In the genomic region with DNA sequence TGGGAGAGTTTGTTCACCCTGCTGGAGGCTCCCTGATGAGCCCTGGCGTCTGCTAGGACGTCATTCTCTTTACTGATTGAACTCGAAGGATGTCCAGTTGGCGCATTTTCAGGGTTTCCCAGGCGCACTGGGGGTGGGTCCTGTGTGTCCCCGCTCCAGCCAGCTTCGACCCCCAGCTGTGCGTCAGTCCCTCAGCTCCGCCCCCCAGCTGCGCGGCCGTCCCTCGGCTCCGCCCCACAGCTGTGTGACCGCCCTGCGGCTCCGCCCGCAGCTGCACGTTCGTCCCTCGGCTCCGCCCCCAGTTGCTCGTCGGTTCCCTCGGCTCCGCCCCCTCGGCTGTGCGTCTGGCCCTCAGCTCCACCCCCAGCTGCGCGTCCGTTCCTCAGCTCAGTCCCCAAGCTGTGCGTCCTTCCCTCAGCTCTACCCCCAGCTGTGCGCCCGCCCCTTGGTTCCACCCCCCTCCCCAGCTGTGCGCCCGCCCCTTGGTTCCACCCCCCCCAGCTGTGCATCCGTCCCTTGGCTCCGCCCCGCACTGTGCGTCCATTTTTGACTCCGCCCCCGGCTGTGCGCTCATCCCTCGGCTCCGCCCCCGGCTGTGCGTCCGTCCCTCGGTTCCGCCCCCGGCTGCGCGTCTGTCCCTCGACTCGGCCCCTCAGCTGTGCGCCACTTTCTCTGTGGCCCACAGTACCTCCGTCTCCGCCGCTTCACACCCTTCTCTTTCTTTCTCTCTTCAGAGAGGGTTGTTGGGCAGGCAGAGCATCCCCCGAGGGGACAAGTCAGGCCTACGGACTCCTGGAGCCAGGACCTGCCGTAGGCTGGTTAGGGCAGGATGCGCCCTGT, we compare ENCODE assay signal across 8 cellular contexts.
DNase-seq lines count a peak whose midpoint lies in the region; ATAC-seq, FAIRE-seq and TF ChIP-seq lines count a peak whose summit lies in the region.

No MANE protein-coding gene starts in this region.

- H3K36me3 ChIP-seq in NT2/D1 (ENCODE audit: insufficient read depth, insufficient read length, low read length) (peaks cover 4% of the 10 kb centered on the region), endothelial cell of umbilical vein (ENCODE audit: control insufficient read depth in 2 of 2, extremely low read depth in 1 of 2, insufficient read depth in 2 of 2, low read length in 2 of 2) (no peaks in the 10 kb centered on the region)

- peak overlapping the region; percentile 92 for H2AFZ ChIP-seq in endothelial cell of umbilical vein (ENCODE audit: low read depth, low read length)

- peak overlapping the region; percentile 63 for H3K4me2 ChIP-seq in endothelial cell of umbilical vein (ENCODE audit: insufficient read depth, low read length)

- dilution Hi-C loops in endothelial cell of umbilical vein (cut with MboI; ENCODE audit: extremely low pct_ligation_motif_present, low sequenced_read_pairs), result no loop called here

- H3K27me3 ChIP-seq in NT2/D1 (ENCODE audit: insufficient read depth, insufficient read length) (no peaks in the 10 kb centered on the region), endothelial cell of umbilical vein (ENCODE audit: control insufficient read depth in 2 of 2, insufficient read depth in 2 of 2, low read length in 2 of 2) (no peaks in the 10 kb centered on the region)

- intact Hi-C loops in endothelial cell of umbilical vein (cut with micrococcal nuclease), result loop anchor here (1.0 to 10.0 kb wide), 5 partner anchors 15 to 258 kb away; a partner anchor contains a TSS

- H3K4me3 ChIP-seq in NT2/D1 (ENCODE audit: insufficient read length, low read depth) (peak overlapping the region; percentile 34), endothelial cell of umbilical vein (replicated peaks in 1 of 3; ENCODE audit: insufficient read depth in 1 of 3, low read depth in 1 of 3, low read length in 3 of 3) (peak overlapping the region in 2 of 3 experiments; percentile 30 to 39)

- FAIRE-seq in GM19239 (lab: Jason Lieb, UNC) (peak; percentile 89), endothelial cell of umbilical vein (lab: Jason Lieb, UNC) (peak; percentile 91)

- H4K20me1 ChIP-seq in endothelial cell of umbilical vein (replicated peaks; ENCODE audit: control insufficient read depth, extremely low read depth, insufficient read depth, low read length), result no peaks in the 10 kb centered on the region

- H3K4me1 ChIP-seq in NT2/D1 (ENCODE audit: insufficient read depth, insufficient read length) (peaks cover 20% of the 10 kb centered on the region), endothelial cell of umbilical vein (ENCODE audit: control insufficient read depth, extremely low read depth, insufficient read depth, low read length) (peaks cover 4% of the 10 kb centered on the region)

- DNase-seq in AG08396 (ENCODE audit: low spot score) (peak; percentile 99), GM19239 (ENCODE audit: insufficient read length, low spot score) (peak; percentile 91), NT2/D1 (ENCODE audit: low read depth, low spot score) (peak; percentile 88), endothelial cell of umbilical vein (ENCODE audit: low read depth, low spot score) (peak; percentile 96), midbrain (lab: John Stamatoyannopoulos, UW) (peak; percentile 98)
- DNase-seq in activated CD8-positive, alpha-beta memory T cell treated with anti-CD3 and anti-CD28 coated beads, Interleukin-2, amount 50 U/mL, for 4 hours, result peak; percentile 96
- DNase-seq in stimulated activated CD8-positive, alpha-beta memory T cell treated with anti-CD3 and anti-CD28 coated beads, Interleukin-15, amount 100 ng/mL, for 4 hours (ENCODE audit: low read depth in 2 of 2), result peak; percentile 89 to 90

- no peaks in the 10 kb centered on the region for H3K9me3 ChIP-seq in NT2/D1 (ENCODE audit: insufficient read depth, low read length)
- no peaks in the 10 kb centered on the region for H3K9me3 ChIP-seq in endothelial cell of umbilical vein (replicated peaks; ENCODE audit: control insufficient read depth, insufficient read depth, low read length)

- CTCF ChIA-PET in endothelial cell of umbilical vein (lab: Charles Lee), result interaction anchor here (0.5 to 2.3 kb wide), 7 partner anchors 10 to 248 kb away, joined by 3 to 73 read pairs (median 7); a partner anchor contains a TSS

- H3K9ac ChIP-seq in NT2/D1 (ENCODE audit: insufficient read length, low read depth) (peak overlapping the region; percentile 79), endothelial cell of umbilical vein (replicated peaks; ENCODE audit: extremely low read depth, insufficient read depth, low read length) (peak overlapping the region; percentile 59)

- no peak for TF ChIP-seq POLR2A in endothelial cell of umbilical vein (IDR thresholded peaks at IDR 0.05; ENCODE audit: low read depth, low read length)

- H3K27ac ChIP-seq in endothelial cell of umbilical vein (ENCODE audit: insufficient read depth, low read depth, low read length), result peak overlapping the region; percentile 31

- H3K9me1 ChIP-seq in endothelial cell of umbilical vein (replicated peaks; ENCODE audit: control insufficient read depth, extremely low read depth, insufficient read depth, low read length), result no peaks in the 10 kb centered on the region

- peak; percentile 90 for ATAC-seq in HG03439 (IDR thresholded peaks at IDR 0.05; ENCODE audit: unreplicated experiment)

- TF ChIP-seq CTCF in endothelial cell of umbilical vein (IDR thresholded peaks at IDR 0.05; ENCODE audit: extremely low read depth in 1 of 2, insufficient read depth in 1 of 2, low read depth in 1 of 2, low read length in 2 of 2), result no peak

- no TSS peak for BruUV-seq in endothelial cell of umbilical vein (replicated peaks; lab: Mats Ljungman, UMichigan)

- no peaks in the 10 kb centered on the region for H3K79me2 ChIP-seq in endothelial cell of umbilical vein (ENCODE audit: control insufficient read depth, insufficient read depth, low read length)

- POLR2A ChIA-PET in endothelial cell of umbilical vein (lab: Charles Lee), result interaction anchor here (0.6 to 0.8 kb wide), 3 partner anchors 17 to 423 kb away, joined by 3 read pairs; a partner anchor contains a TSS

TF ChIP-seq in endothelial cell of umbilical vein, 7 proteins besides CTCF, POLR2A, EP300 and RAD21:
- TF ChIP-seq GATA2 (IDR thresholded peaks at IDR 0.05; ENCODE audit: insufficient read depth, insufficient read length, low read depth, low read length) (no peak), EZH2 (IDR thresholded peaks at IDR 0.05; ENCODE audit: borderline replicate concordance, low read depth, low read length, severe bottlenecking) (no peak), POLR2AphosphoS5 (IDR thresholded peaks at IDR 0.05; ENCODE audit: insufficient read depth, low read depth, low read length) (no peak), FOS (IDR thresholded peaks at IDR 0.05; ENCODE audit: borderline replicate concordance, insufficient read depth, low read length) (no peak)
- TF ChIP-seq, protein P1, sequence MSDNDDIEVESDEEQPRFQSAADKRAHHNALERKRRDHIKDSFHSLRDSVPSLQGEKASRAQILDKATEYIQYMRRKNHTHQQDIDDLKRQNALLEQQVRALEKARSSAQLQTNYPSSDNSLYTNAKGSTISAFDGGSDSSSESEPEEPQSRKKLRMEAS (IDR thresholded peaks at IDR 0.05; ENCODE audit: insufficient read depth, insufficient read length), result no peak

Comparison
In these comparisons a context has a peak if more than half of its experiments do, and no peak if none do; other contexts are left out.
1. Peak in every context shown above with its lines: DNase-seq, ATAC-seq, H3K4me3 ChIP-seq and H3K27ac ChIP-seq.